Comparison of ENCODE assay signal across 8 cellular contexts in genomic region chr1:168466703-168467081, GRCh38.
DNase-seq lines count a peak whose midpoint lies in the region; ATAC-seq lines count a peak whose summit lies in the region.

No MANE protein-coding gene starts in this region.

- peak overlapping the region; percentile 72 for H3K27ac Mint-ChIP-seq in activated CD4-positive, alpha-beta T cell treated with anti-CD3 and anti-CD28 coated beads for 36 hours
- peak overlapping the region; percentile 76 for H3K27ac Mint-ChIP-seq in activated T-helper 2 cell treated with anti-CD3 and anti-CD28 coated beads, Interferon-gamma antibody, Interleukin-2, Interleukin-4, amounts not matched to agents 10 μg/mL and 5 μg/mL and 100 μg/mL, durations not matched to agents 14 hours and 24 hours and 36 hours
- H3K27ac Mint-ChIP-seq in stimulated activated memory B cell treated with anti-CD40 and anti-IgM and Interleukin-4, amounts not matched to agents 10 μg/mL and 1 μg/mL and 100 μg/mL, for 72 hours: no peak overlapping the region

- no peak for ATAC-seq in activated CD4-positive, alpha-beta T cell treated with anti-CD3 and anti-CD28 coated beads for 36 hours
- peak; percentile 63 for ATAC-seq in HG02870 (IDR thresholded peaks at IDR 0.05; ENCODE audit: unreplicated experiment)
- peak; percentile 62 for ATAC-seq in stimulated activated memory B cell treated with anti-CD40 and anti-IgM and Interleukin-4, amounts not matched to agents 10 μg/mL and 1 μg/mL and 100 μg/mL, for 72 hours
- ATAC-seq in activated CD4-positive, CD25-positive, alpha-beta regulatory T cell treated with anti-CD3 and anti-CD28 coated beads, Interleukin-2, amount 50 U/mL, for 24 hours: no peak

- H3K27me3 Mint-ChIP-seq in activated CD4-positive, alpha-beta T cell treated with anti-CD3 and anti-CD28 coated beads for 36 hours: no peaks in the 10 kb centered on the region
- H3K27me3 Mint-ChIP-seq in activated T-helper 2 cell treated with anti-CD3 and anti-CD28 coated beads, Interferon-gamma antibody, Interleukin-2, Interleukin-4, amounts not matched to agents 10 μg/mL and 5 μg/mL and 100 μg/mL, durations not matched to agents 14 hours and 24 hours and 36 hours (ENCODE audit: low read depth): no peaks in the 10 kb centered on the region
- peaks cover 16% of the 10 kb centered on the region for H3K27me3 Mint-ChIP-seq in stimulated activated memory B cell treated with anti-CD40 and anti-IgM and Interleukin-4, amounts not matched to agents 10 μg/mL and 1 μg/mL and 100 μg/mL, for 72 hours

- POLR2A ChIA-PET in activated CD4-positive, alpha-beta T cell treated with anti-CD3 and anti-CD28 coated beads for 36 hours (lab: Charles Lee): no interaction called here

- intact Hi-C loops in activated CD4-positive, alpha-beta T cell treated with anti-CD3 and anti-CD28 coated beads for 36 hours (cut with DNase I, micrococcal nuclease): loop anchor here (5.0 kb wide), 2 partner anchors 56 to 229 kb away; no protein-coding TSS in a partner anchor
- intact Hi-C loops in activated T-helper 2 cell treated with anti-CD3 and anti-CD28 coated beads, Interferon-gamma antibody, Interleukin-2, Interleukin-4, amounts not matched to agents 10 μg/mL and 5 μg/mL and 100 μg/mL, durations not matched to agents 14 hours and 24 hours and 36 hours (cut with micrococcal nuclease): loop anchor here (1.0 to 10.0 kb wide), 10 partner anchors 22 to 901 kb away; partner anchors contain the start of genes BLZF1 and NME7

- peaks cover 6% of the 10 kb centered on the region for H3K9me3 Mint-ChIP-seq in activated CD4-positive, alpha-beta T cell treated with anti-CD3 and anti-CD28 coated beads for 36 hours (ENCODE audit: low read depth)
- peaks cover 7% of the 10 kb centered on the region for H3K9me3 Mint-ChIP-seq in activated T-helper 2 cell treated with anti-CD3 and anti-CD28 coated beads, Interferon-gamma antibody, Interleukin-2, Interleukin-4, amounts not matched to agents 10 μg/mL and 5 μg/mL and 100 μg/mL, durations not matched to agents 14 hours and 24 hours and 36 hours
- H3K9me3 Mint-ChIP-seq in stimulated activated memory B cell treated with anti-CD40 and anti-IgM and Interleukin-4, amounts not matched to agents 10 μg/mL and 1 μg/mL and 100 μg/mL, for 72 hours: peaks cover 3% of the 10 kb centered on the region

- no peak for DNase-seq in activated CD4-positive, alpha-beta T cell treated with anti-CD3 and anti-CD28 coated beads for 36 hours
- no peak for DNase-seq in activated CD4-positive, alpha-beta T cell treated with anti-CD3 and anti-CD28 coated beads, Interleukin-2, amount 50 U/mL, for 48 hours
- DNase-seq in activated T-helper 2 cell treated with anti-CD3 and anti-CD28 coated beads, Interferon-gamma antibody, Interleukin-2, Interleukin-4, amounts not matched to agents 10 μg/mL and 5 μg/mL and 100 μg/mL, durations not matched to agents 14 hours and 24 hours and 36 hours (ENCODE audit: low spot score): no peak
- no peak for DNase-seq in inferior parietal cortex (ENCODE audit: extremely low spot score)
- no peak for DNase-seq in stimulated activated CD4-positive, alpha-beta T cell treated with anti-CD3 and anti-CD28 coated beads, Interleukin-2, amount 100 ng/mL, for 24 hours

- peaks cover 57% of the 10 kb centered on the region for H3K4me1 Mint-ChIP-seq in activated CD4-positive, alpha-beta T cell treated with anti-CD3 and anti-CD28 coated beads for 36 hours
- H3K4me1 Mint-ChIP-seq in activated T-helper 2 cell treated with anti-CD3 and anti-CD28 coated beads, Interferon-gamma antibody, Interleukin-2, Interleukin-4, amounts not matched to agents 10 μg/mL and 5 μg/mL and 100 μg/mL, durations not matched to agents 14 hours and 24 hours and 36 hours (ENCODE audit: low read depth): peaks cover 58% of the 10 kb centered on the region
- H3K4me1 Mint-ChIP-seq in stimulated activated memory B cell treated with anti-CD40 and anti-IgM and Interleukin-4, amounts not matched to agents 10 μg/mL and 1 μg/mL and 100 μg/mL, for 72 hours: peaks cover 20% of the 10 kb centered on the region

- H3K4me3 Mint-ChIP-seq in activated CD4-positive, alpha-beta T cell treated with anti-CD3 and anti-CD28 coated beads for 36 hours: no peak overlapping the region
- H3K4me3 Mint-ChIP-seq in activated T-helper 2 cell treated with anti-CD3 and anti-CD28 coated beads, Interferon-gamma antibody, Interleukin-2, Interleukin-4, amounts not matched to agents 10 μg/mL and 5 μg/mL and 100 μg/mL, durations not matched to agents 14 hours and 24 hours and 36 hours (ENCODE audit: low read depth): no peak overlapping the region
- no peak overlapping the region for H3K4me3 Mint-ChIP-seq in stimulated activated memory B cell treated with anti-CD40 and anti-IgM and Interleukin-4, amounts not matched to agents 10 μg/mL and 1 μg/mL and 100 μg/mL, for 72 hours

- peaks cover 2% of the 10 kb centered on the region for H3K36me3 Mint-ChIP-seq in activated CD4-positive, alpha-beta T cell treated with anti-CD3 and anti-CD28 coated beads for 36 hours (ENCODE audit: low read depth)
- H3K36me3 Mint-ChIP-seq in activated T-helper 2 cell treated with anti-CD3 and anti-CD28 coated beads, Interferon-gamma antibody, Interleukin-2, Interleukin-4, amounts not matched to agents 10 μg/mL and 5 μg/mL and 100 μg/mL, durations not matched to agents 14 hours and 24 hours and 36 hours (ENCODE audit: low read depth): peaks cover 15% of the 10 kb centered on the region
- peaks cover 5% of the 10 kb centered on the region for H3K36me3 Mint-ChIP-seq in stimulated activated memory B cell treated with anti-CD40 and anti-IgM and Interleukin-4, amounts not matched to agents 10 μg/mL and 1 μg/mL and 100 μg/mL, for 72 hours

- CTCF ChIA-PET in activated CD4-positive, alpha-beta T cell treated with anti-CD3 and anti-CD28 coated beads for 36 hours (lab: Charles Lee): interaction anchor here (0.8 to 1.3 kb wide), 5 partner anchors 13 to 232 kb away, joined by 3 to 5 read pairs (median 3); no protein-coding TSS in a partner anchor

Comparison
In these comparisons a context has a peak if more than half of its experiments do, and no peak if none do; other contexts are left out.
1. ATAC-seq: peak in HG02870 (single experiment) and stimulated activated memory B cell treated with anti-CD40 and anti-IgM and Interleukin-4, amounts not matched to agents 10 μg/mL and 1 μg/mL and 100 μg/mL, for 72 hours (single experiment); none in activated CD4-positive, alpha-beta T cell treated with anti-CD3 and anti-CD28 coated beads for 36 hours (single experiment) and activated CD4-positive, CD25-positive, alpha-beta regulatory T cell treated with anti-CD3 and anti-CD28 coated beads, Interleukin-2, amount 50 U/mL, for 24 hours (0 of 2).